Comparison of ENCODE assay signal across 8 cellular contexts in genomic region chr11:68214173-68215086, GRCh38.
DNase-seq lines count a peak whose midpoint lies in the region; ATAC-seq and TF ChIP-seq lines count a peak whose summit lies in the region.

No MANE protein-coding gene starts in this region.

- H3F3A ChIP-seq in DOHH2 (ENCODE audit: control insufficient read depth, insufficient read depth) = peaks cover 3% of the 10 kb centered on the region; the same call in 1 of the 2 replicates

- H3K27ac ChIP-seq in DOHH2 (ENCODE audit: low read depth, low read length) (peak overlapping the region; percentile 74), HUES6 (ENCODE audit: low read depth, low read length) (peak overlapping the region; percentile 99), angular gyrus (ENCODE audit: low read depth, low read length) (peak overlapping the region; percentile 95)

- peaks cover 18% of the 10 kb centered on the region for H3K27me3 ChIP-seq in DOHH2 (ENCODE audit: control insufficient read depth, low read length)
- peaks cover 14% of the 10 kb centered on the region for H3K27me3 ChIP-seq in HUES6 (ENCODE audit: control insufficient read depth, insufficient read depth, low read length)

- peak overlapping the region; percentile 77 for H3K27ac Mint-ChIP-seq in stimulated activated memory B cell treated with anti-CD40 and anti-IgM and Interleukin-4, amounts not matched to agents 10 μg/mL and 1 μg/mL and 100 μg/mL, for 72 hours

- peak overlapping the region; percentile 84 for H3K4me3 Mint-ChIP-seq in stimulated activated memory B cell treated with anti-CD40 and anti-IgM and Interleukin-4, amounts not matched to agents 10 μg/mL and 1 μg/mL and 100 μg/mL, for 72 hours

- H3K9ac ChIP-seq in HUES6 (ENCODE audit: low read length) = peak overlapping the region; percentile 100

- peak; percentile 17 for ATAC-seq in stimulated activated memory B cell treated with anti-CD40 and anti-IgM and Interleukin-4, amounts not matched to agents 10 μg/mL and 1 μg/mL and 100 μg/mL, for 72 hours
- ATAC-seq in GM19035 (IDR thresholded peaks at IDR 0.05; ENCODE audit: unreplicated experiment) = no peak

- H3K9me2 ChIP-seq in DOHH2 (replicated peaks; ENCODE audit: control insufficient read depth, low read length) = no peaks in the 10 kb centered on the region

- peak overlapping the region; percentile 98 for H3K4me2 ChIP-seq in DOHH2 (ENCODE audit: low read length)

- TF ChIP-seq CTCF in DOHH2 (IDR thresholded peaks at IDR 0.05; ENCODE audit: low read depth, low read length, poor library complexity, severe bottlenecking) = no peak

- peak; percentile 43 for DNase-seq in iPS-NIHi11 (ENCODE audit: low spot score)
- DNase-seq in medulla oblongata (ENCODE audit: extremely low spot score) = no peak
- no peak for DNase-seq in hepatic stellate cell (ENCODE audit: low spot score)

- peaks cover 47% of the 10 kb centered on the region for H3K4me1 Mint-ChIP-seq in stimulated activated memory B cell treated with anti-CD40 and anti-IgM and Interleukin-4, amounts not matched to agents 10 μg/mL and 1 μg/mL and 100 μg/mL, for 72 hours

- H3K36me3 ChIP-seq in DOHH2 (ENCODE audit: control insufficient read depth, low read length) (no peaks in the 10 kb centered on the region), HUES6 (ENCODE audit: control insufficient read depth, insufficient read depth, low read length) (no peaks in the 10 kb centered on the region)

- no peaks in the 10 kb centered on the region for H3K9me3 ChIP-seq in DOHH2 (ENCODE audit: control insufficient read depth, insufficient read depth, low read length)
- H3K9me3 ChIP-seq in HUES6 (ENCODE audit: control insufficient read depth, insufficient read depth, low read depth, low read length) = no peaks in the 10 kb centered on the region

- no peaks in the 10 kb centered on the region for H3K9me3 Mint-ChIP-seq in stimulated activated memory B cell treated with anti-CD40 and anti-IgM and Interleukin-4, amounts not matched to agents 10 μg/mL and 1 μg/mL and 100 μg/mL, for 72 hours

- H3K4me3 ChIP-seq in DOHH2 (ENCODE audit: low read length) (peak overlapping the region; percentile 89), HUES6 (ENCODE audit: low read depth, low read length) (peak overlapping the region; percentile 84)

- no peaks in the 10 kb centered on the region for H3K36me3 Mint-ChIP-seq in stimulated activated memory B cell treated with anti-CD40 and anti-IgM and Interleukin-4, amounts not matched to agents 10 μg/mL and 1 μg/mL and 100 μg/mL, for 72 hours

- peaks cover 26% of the 10 kb centered on the region for H3K4me1 ChIP-seq in DOHH2 (ENCODE audit: control insufficient read depth, low read length)
- peaks cover 21% of the 10 kb centered on the region for H3K4me1 ChIP-seq in HUES6 (ENCODE audit: control insufficient read depth, insufficient read depth, low read length)

- peaks cover 6% of the 10 kb centered on the region; the same call in 1 of the 2 replicates for H4K20me1 ChIP-seq in DOHH2 (ENCODE audit: control insufficient read depth, insufficient read depth, low read depth, low read length)

- peaks cover 31% of the 10 kb centered on the region for H3K79me2 ChIP-seq in DOHH2 (ENCODE audit: control insufficient read depth, low read length)

- no peaks in the 10 kb centered on the region for H3K27me3 Mint-ChIP-seq in stimulated activated memory B cell treated with anti-CD40 and anti-IgM and Interleukin-4, amounts not matched to agents 10 μg/mL and 1 μg/mL and 100 μg/mL, for 72 hours
